8 cellular contexts compared by ENCODE assay signal in genomic region chr7:106542550-106543220, GRCh38.
DNase-seq lines count a peak whose midpoint lies in the region; ATAC-seq and TF ChIP-seq lines count a peak whose summit lies in the region.

No MANE protein-coding gene starts in this region.

- H3K27me3 Mint-ChIP-seq in activated CD4-positive, alpha-beta T cell treated with anti-CD3 and anti-CD28 coated beads for 36 hours = peaks cover 3% of the 10 kb centered on the region

- intact Hi-C loops in activated CD4-positive, alpha-beta T cell treated with anti-CD3 and anti-CD28 coated beads for 36 hours (cut with DNase I, micrococcal nuclease) = loop anchor here (1.0 to 5.0 kb wide), 5 partner anchors 118 to 608 kb away; no protein-coding TSS in a partner anchor

- H3K4me3 Mint-ChIP-seq in activated CD4-positive, alpha-beta T cell treated with anti-CD3 and anti-CD28 coated beads for 36 hours = no peak overlapping the region

- no peak overlapping the region for H3K4me3 ChIP-seq in fibroblast of mammary gland (ENCODE audit: control insufficient read depth, low read depth, low read length)

- peaks cover 8% of the 10 kb centered on the region for H3K4me1 Mint-ChIP-seq in activated CD4-positive, alpha-beta T cell treated with anti-CD3 and anti-CD28 coated beads for 36 hours

- no peaks in the 10 kb centered on the region for H3K9me3 Mint-ChIP-seq in activated CD4-positive, alpha-beta T cell treated with anti-CD3 and anti-CD28 coated beads for 36 hours (ENCODE audit: low read depth)

- CTCF ChIA-PET in activated CD4-positive, alpha-beta T cell treated with anti-CD3 and anti-CD28 coated beads for 36 hours (lab: Charles Lee) = interaction anchor here (0.6 to 3.2 kb wide), 18 partner anchors 13 to 1054 kb away, joined by 3 to 30 read pairs (median 3); no protein-coding TSS in a partner anchor

- POLR2A ChIA-PET in activated CD4-positive, alpha-beta T cell treated with anti-CD3 and anti-CD28 coated beads for 36 hours (lab: Charles Lee) = no interaction called here

- H3K27ac Mint-ChIP-seq in activated CD4-positive, alpha-beta T cell treated with anti-CD3 and anti-CD28 coated beads for 36 hours = peak overlapping the region; percentile 4

- ATAC-seq in GM18511 (IDR thresholded peaks at IDR 0.05; ENCODE audit: unreplicated experiment) = peak; percentile 81
- ATAC-seq in HG03108 (IDR thresholded peaks at IDR 0.05; ENCODE audit: unreplicated experiment) = peak; percentile 80
- ATAC-seq in activated CD4-positive, alpha-beta T cell treated with anti-CD3 and anti-CD28 coated beads for 36 hours = peak; percentile 91

- H3K36me3 Mint-ChIP-seq in activated CD4-positive, alpha-beta T cell treated with anti-CD3 and anti-CD28 coated beads for 36 hours (ENCODE audit: low read depth) = no peaks in the 10 kb centered on the region

- DNase-seq in AG20443 (ENCODE audit: low spot score) = peak; percentile 84
- peak; percentile 12 for DNase-seq in NCI-H2227 (lab: John Stamatoyannopoulos, UW; ENCODE audit: unreplicated experiment)
- DNase-seq in activated CD4-positive, alpha-beta T cell treated with anti-CD3 and anti-CD28 coated beads for 36 hours = peak; percentile 70
- peak; percentile 90 for DNase-seq in fibroblast of mammary gland (ENCODE audit: low read depth)
- peak; percentile 81 for DNase-seq in non-pigmented ciliary epithelial cell (ENCODE audit: low read depth)
- no peak for DNase-seq in anterior cingulate cortex (lab: John Stamatoyannopoulos, UW)

- peak; percentile 72 for TF ChIP-seq CTCF in fibroblast of mammary gland (conservative IDR thresholded peaks at IDR 0.05; ENCODE audit: control insufficient read depth, insufficient read depth, low read depth, low read length)

Comparison
In these comparisons a context has a peak if more than half of its experiments do, and no peak if none do; other contexts are left out.
1. DNase-seq: peak in AG20443 (single experiment), NCI-H2227 (single experiment), activated CD4-positive, alpha-beta T cell treated with anti-CD3 and anti-CD28 coated beads for 36 hours (single experiment), fibroblast of mammary gland (single experiment) and non-pigmented ciliary epithelial cell (single experiment); none in anterior cingulate cortex (0 of 58).
2. Peak in every context shown above with its lines, with median percentiles within 50 percentile points of each other: ATAC-seq.